ENCODE assay signal across 18 cellular contexts in the genomic region with DNA sequence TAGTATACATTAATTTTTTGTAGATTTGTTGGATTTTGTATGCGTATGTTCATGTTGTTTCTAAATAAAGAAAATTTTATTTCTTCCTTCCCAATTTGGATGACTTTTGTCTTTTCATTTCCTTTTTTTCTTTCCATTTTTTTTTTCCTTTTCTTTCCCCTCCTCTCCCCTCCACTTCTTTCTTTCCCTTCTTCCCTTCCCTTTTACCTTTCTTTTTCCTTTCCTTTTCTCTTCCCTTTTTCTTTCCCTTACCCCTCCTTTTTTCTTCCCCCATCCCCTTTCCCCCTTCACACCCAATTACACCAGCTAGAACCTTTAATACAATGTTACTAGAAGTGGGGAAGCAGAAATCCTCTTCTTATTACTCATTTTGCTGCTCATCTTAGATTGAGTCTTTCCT. TPM values are rescaled to one million over a fixed set of nuclear protein-coding genes. Genes with fewer than 3 reads are reported as not detected.
DNase-seq lines count a peak whose midpoint lies in the region; ATAC-seq and TF ChIP-seq lines count a peak whose summit lies in the region.
"Had no signal": no experiment of that assay in that cellular context is flagged by ENCODE, and none has a peak within 500 bp of the region (broad histone marks: within the 10 kb centered on the region; RNA-seq: fewer than 3 reads in every experiment).

No MANE protein-coding gene starts in this region.

- no peak overlapping the region for H4K12ac ChIP-seq in trophoblast cell (ENCODE audit: low read depth, low read length)

- H4K91ac ChIP-seq in trophoblast cell (ENCODE audit: low read depth, low read length): no peak overlapping the region

- WGBS in GM23248 (ENCODE audit: low coverage in 1 of 2, low lambda C conversion rate in 2 of 2, missing lambda C conversion rate in 2 of 2), 2 experiments: 95 to 100% methylated on average over 1 of the region's 1 CpG
- WGBS in trophoblast cell (ENCODE audit: extremely low coverage, insufficient coverage, insufficient read length): no CpG with 5 or more reads among the region's 1 CpG

- peaks cover 8% of the 10 kb centered on the region; the same call in 1 of the 2 replicates for H3F3A ChIP-seq in GM23248 (ENCODE audit: insufficient read depth)

- H3K79me2 ChIP-seq in GM23248 (ENCODE audit: insufficient read depth): peaks cover 98% of the 10 kb centered on the region
- peaks cover 5% of the 10 kb centered on the region for H3K79me2 ChIP-seq in trophoblast cell (ENCODE audit: control insufficient read depth, insufficient read depth, low read length, poor library complexity)

- TF ChIP-seq CTCF in WTC11 (IDR thresholded peaks at IDR 0.05): no peak
- TF ChIP-seq CTCF in mesothelial cell of epicardium (IDR thresholded peaks at IDR 0.05; ENCODE audit: unreplicated experiment): no peak
- no peak for TF ChIP-seq CTCF in coronary artery (IDR thresholded peaks at IDR 0.05)

- H3K4me2 ChIP-seq in GM23248 (ENCODE audit: unreplicated experiment) (peak overlapping the region; percentile 50), trophoblast cell (ENCODE audit: low read length) (no peak overlapping the region)

- no peak overlapping the region for H3K23ac ChIP-seq in trophoblast cell (ENCODE audit: low read length)

- H3K4ac ChIP-seq in trophoblast cell (ENCODE audit: low read depth, low read length): no peak overlapping the region

- H3K9ac ChIP-seq in GM23248: no peak overlapping the region
- no peak overlapping the region for H3K9ac ChIP-seq in trophoblast cell (ENCODE audit: low read length)

- DNase-seq in CD4-positive, CD25-positive, alpha-beta regulatory T cell: no peak
- no peak for DNase-seq in GM23248
- no peak for DNase-seq in WTC11 (ENCODE audit: low spot score)
- no peak for DNase-seq in mesothelial cell of epicardium (ENCODE audit: low spot score in 2 of 2, unreplicated experiment in 2 of 2)
- DNase-seq in coronary artery (ENCODE audit: low spot score): no peak
- no peak for DNase-seq in activated gamma-delta T cell (lab: John Stamatoyannopoulos, UW)
- DNase-seq in NCI-H146 treated with DMSO at 0.1 percent for 48 hours (lab: John Stamatoyannopoulos, UW; ENCODE audit: unreplicated experiment): no peak
- DNase-seq in trophoblast cell: no peak
- DNase-seq: AML-193, Caco-2, GF-D8, NCI-H1417 treated with DMSO at 0.1 percent for 48 hours, NCI-H1930, NCI-H345, NCI-H524 treated with DMSO at 0.1 percent for 48 hours, SJCRH30 had no signal

- peak overlapping the region in 1 of 4 donors; percentile 91 for H3K4me3 Mint-ChIP-seq in CD4-positive, CD25-positive, alpha-beta regulatory T cell
- H3K4me3 Mint-ChIP-seq in WTC11: no peak overlapping the region
- no peak overlapping the region for H3K4me3 Mint-ChIP-seq in mesothelial cell of epicardium

- H3K4me3 ChIP-seq in CD4-positive, CD25-positive, alpha-beta regulatory T cell (ENCODE audit: low read depth, low read length): peak overlapping the region; percentile 52
- H3K4me3 ChIP-seq in GM23248 (no peak overlapping the region), coronary artery (no peak overlapping the region), trophoblast cell (ENCODE audit: low read depth, low read length) (no peak overlapping the region)
- H3K4me3 ChIP-seq: SJCRH30 had no signal

- no peak overlapping the region for H2BK120ac ChIP-seq in trophoblast cell (ENCODE audit: insufficient read depth, low read length, poor library complexity)

- H3K27me3 Mint-ChIP-seq in CD4-positive, CD25-positive, alpha-beta regulatory T cell: no peaks in the 10 kb centered on the region
- H3K27me3 Mint-ChIP-seq in WTC11 (ENCODE audit: low read depth) (no peaks in the 10 kb centered on the region), mesothelial cell of epicardium (ENCODE audit: low read depth) (no peaks in the 10 kb centered on the region)

- H3K79me1 ChIP-seq in trophoblast cell (ENCODE audit: low read length): no peaks in the 10 kb centered on the region

- H4K8ac ChIP-seq in trophoblast cell (ENCODE audit: low read depth, low read length): no peak overlapping the region

- no peak overlapping the region for H3K14ac ChIP-seq in trophoblast cell (ENCODE audit: low read length)

- no peak overlapping the region for H2BK5ac ChIP-seq in trophoblast cell (ENCODE audit: low read depth, low read length, poor library complexity)

- no peak overlapping the region for H3K27ac ChIP-seq in CD4-positive, CD25-positive, alpha-beta regulatory T cell (ENCODE audit: insufficient read depth, low read length, poor library complexity, severe bottlenecking)
- H3K27ac ChIP-seq in GM23248 (no peak overlapping the region), coronary artery (no peak overlapping the region), trophoblast cell (ENCODE audit: low read depth, low read length) (no peak overlapping the region)
- H3K27ac ChIP-seq: C4-2B, HL-60, SJCRH30 had no signal

- CTCF ChIA-PET in WTC11 (lab: Charles Lee): no interaction called here

- no peaks in the 10 kb centered on the region for H4K20me1 ChIP-seq in GM23248 (ENCODE audit: insufficient read depth)

- H3K4me1 Mint-ChIP-seq in CD4-positive, CD25-positive, alpha-beta regulatory T cell: peaks cover 24 to 48% (median 38%) of the 10 kb centered on the region in 4 donors
- H3K4me1 Mint-ChIP-seq in WTC11 (peaks cover 29% of the 10 kb centered on the region), mesothelial cell of epicardium (peaks cover 9% of the 10 kb centered on the region)

- H3K9me3 ChIP-seq in CD4-positive, CD25-positive, alpha-beta regulatory T cell (ENCODE audit: control insufficient read depth in 2 of 2, low read length in 2 of 2): no peaks in the 10 kb centered on the region
- no peaks in the 10 kb centered on the region for H3K9me3 ChIP-seq in GM23248 (ENCODE audit: low read depth)
- H3K9me3 ChIP-seq in trophoblast cell (ENCODE audit: insufficient read depth, low read depth, low read length): no peaks in the 10 kb centered on the region
- H3K9me3 ChIP-seq: Caco-2, SJCRH30 had no signal

- no peak overlapping the region for H2BK12ac ChIP-seq in trophoblast cell (ENCODE audit: low read length)

- peaks cover 8% of the 10 kb centered on the region for H3K36me3 ChIP-seq in CD4-positive, CD25-positive, alpha-beta regulatory T cell (ENCODE audit: control insufficient read depth, insufficient read depth, low read length)
- H3K36me3 ChIP-seq in GM23248 (ENCODE audit: low read depth): no peaks in the 10 kb centered on the region; the same call in 1 of the 2 replicates
- peaks cover 2 to 3% of the 10 kb centered on the region in 2 experiments for H3K36me3 ChIP-seq in trophoblast cell (ENCODE audit: control insufficient read depth in 1 of 2, insufficient read depth in 2 of 2, low read length in 2 of 2)

- no peak overlapping the region for H3K27ac Mint-ChIP-seq in CD4-positive, CD25-positive, alpha-beta regulatory T cell
- H3K27ac Mint-ChIP-seq in WTC11 (0 out of 2 replicates have a peak overlapping the region, but pooled peaks have one; percentile 2), mesothelial cell of epicardium (peak overlapping the region; percentile 8)

- no peaks in the 10 kb centered on the region for H3K9me3 Mint-ChIP-seq in CD4-positive, CD25-positive, alpha-beta regulatory T cell
- H3K9me3 Mint-ChIP-seq in WTC11 (no peaks in the 10 kb centered on the region), mesothelial cell of epicardium (no peaks in the 10 kb centered on the region)

- H3K27me3 ChIP-seq in CD4-positive, CD25-positive, alpha-beta regulatory T cell (ENCODE audit: control insufficient read depth, insufficient read depth, low read length): no peaks in the 10 kb centered on the region
- H3K27me3 ChIP-seq in GM23248 (replicated peaks; ENCODE audit: insufficient read depth) (no peaks in the 10 kb centered on the region), trophoblast cell (ENCODE audit: insufficient read depth, low read length) (no peaks in the 10 kb centered on the region)
- H3K27me3 ChIP-seq: SJCRH30 had no signal

- POLR2A ChIA-PET in WTC11 (lab: Charles Lee): no interaction called here

- no peak overlapping the region for H2AK5ac ChIP-seq in trophoblast cell (ENCODE audit: low read length)

- H3K9me2 ChIP-seq in GM23248 (ENCODE audit: insufficient read depth): no peaks in the 10 kb centered on the region

- peaks cover 33% of the 10 kb centered on the region for H3K4me1 ChIP-seq in CD4-positive, CD25-positive, alpha-beta regulatory T cell (ENCODE audit: control insufficient read depth, insufficient read depth, low read length, poor library complexity, severe bottlenecking)
- H3K4me1 ChIP-seq in GM23248 (ENCODE audit: insufficient read depth): peaks cover 28% of the 10 kb centered on the region
- no peaks in the 10 kb centered on the region for H3K4me1 ChIP-seq in trophoblast cell (ENCODE audit: control insufficient read depth in 1 of 2, insufficient read depth in 2 of 2, low read length in 2 of 2)
- H3K4me1 ChIP-seq: Caco-2, SJCRH30 had no signal

- in situ Hi-C loops in GM23248 (cut with MboI): loop anchor here (25.0 kb wide), 1 partner anchor 295 kb away; a partner anchor contains a TSS

- no peak for ATAC-seq in CD4-positive, CD25-positive, alpha-beta regulatory T cell (ENCODE audit: low read depth in 2 of 2)
- no peak for ATAC-seq in WTC11

- peaks cover 8% of the 10 kb centered on the region for H3K36me3 Mint-ChIP-seq in CD4-positive, CD25-positive, alpha-beta regulatory T cell
- H3K36me3 Mint-ChIP-seq in WTC11 (peaks cover 18% of the 10 kb centered on the region), mesothelial cell of epicardium (peaks cover 3% of the 10 kb centered on the region)

- H2AFZ ChIP-seq in GM23248 (peak overlapping the region; percentile 78), trophoblast cell (ENCODE audit: insufficient read depth, low read length, poor library complexity) (no peak overlapping the region)

- H3K18ac ChIP-seq in trophoblast cell (ENCODE audit: low read length): no peak overlapping the region

RNA-seq across cellular contexts. Expression of a gene that starts 6.0 kb away (rescaled TPM):
- 42.8 TPM for total RNA-seq in CD4-positive, CD25-positive, alpha-beta regulatory T cell
- 10 to 100 TPM; 12.0 to 18.9 (median 18.0) TPM for polyA plus RNA-seq in CD4-positive, CD25-positive, alpha-beta regulatory T cell
- total RNA-seq in GM23248 (2014; rRNA removed; shearing (Covaris generic)): 7.8 and 8.9 TPM in 2 replicates
- polyA plus RNA-seq in GM23248 (2016; fragmentation: Nextera tagmentation; extraction: Ambion mirVana): 17.1 and 17.8 TPM in 2 replicates
- total RNA-seq in WTC11 (2021) (56.9 to 70.2 TPM (median 57.3 TPM) in 3 replicates), mesothelial cell of epicardium (19.5 to 20.4 TPM (median 20.3 TPM) in 3 replicates)
- 23.6 and 24.3 TPM in 2 replicates for polyA plus RNA-seq in trophoblast cell (2013)

Comparison
In these comparisons a context has a peak if more than half of its experiments do, and no peak if none do; other contexts are left out.
1. H3K27ac Mint-ChIP-seq: peak in WTC11 (single experiment) and mesothelial cell of epicardium (single experiment); none in CD4-positive, CD25-positive, alpha-beta regulatory T cell (0 of 3).